17 cellular contexts compared by ENCODE assay signal in the genomic region with DNA sequence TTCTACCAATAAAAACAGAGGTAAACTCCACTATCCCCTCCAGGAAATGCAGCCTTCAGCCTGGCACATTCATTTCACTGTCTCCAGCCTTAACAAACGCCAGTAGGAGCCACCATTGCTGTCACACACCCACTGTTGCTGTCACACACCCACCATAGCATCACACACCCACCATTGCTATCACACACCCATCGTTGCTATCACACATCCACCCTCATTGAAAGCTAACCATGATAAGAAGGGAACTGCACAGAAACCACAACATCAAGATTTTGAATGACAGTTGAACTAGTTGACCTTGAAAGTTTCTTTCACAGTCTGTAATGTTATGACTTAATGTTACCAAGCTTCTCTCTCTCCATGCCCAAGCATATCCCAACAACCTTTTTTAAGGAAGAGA. TPM values are rescaled to one million over a fixed set of nuclear protein-coding genes. Genes with fewer than 3 reads are reported as not detected.
A peak's percentile ranks its signal among the peaks of the same experiment; 100 is the strongest.
DNase-seq lines count a peak whose midpoint lies in the region; ATAC-seq and TF ChIP-seq lines count a peak whose summit lies in the region.
"Had no signal": no experiment of that assay in that cellular context is flagged by ENCODE, and none has a peak within 500 bp of the region (broad histone marks: within the 10 kb centered on the region; RNA-seq: fewer than 3 reads in every experiment).

No MANE protein-coding gene starts in this region.

- no peaks in the 10 kb centered on the region for H3K27me3 ChIP-seq in stomach
- H3K27me3 ChIP-seq: BLaER1 treated with 17β-estradiol and CSF1 and Interleukin-3, amounts not matched to agents 10 nM and 100 nM; suprapubic skin had no signal

- no peak for TF ChIP-seq CTCF in stomach (IDR thresholded peaks at IDR 0.05)

- H3K4me3 ChIP-seq in stomach, result no peak overlapping the region
- H3K4me3 ChIP-seq: BLaER1 treated with 17β-estradiol and CSF1 and Interleukin-3, amounts not matched to agents 10 nM and 100 nM; SK-N-MC; skin epidermis; suprapubic skin had no signal

- no peaks in the 10 kb centered on the region for H3K4me1 ChIP-seq in stomach
- H3K4me1 ChIP-seq: BLaER1 treated with 17β-estradiol and CSF1 and Interleukin-3, amounts not matched to agents 10 nM and 100 nM; suprapubic skin had no signal

- no peak for DNase-seq in activated naive CD4-positive, alpha-beta T cell treated with anti-CD3 and anti-CD28 coated beads, Interleukin-2, amount 10 ng/mL, durations not matched to agents 7 days and 5 days
- DNase-seq in activated naive CD4-positive, alpha-beta T cell treated with anti-CD3 and anti-CD28 coated beads, Interleukin-2, amount 50 U/mL, for 16 hours, result no peak
- DNase-seq in T-helper 17 cell (no peak), erythroblast (lab: John Stamatoyannopoulos, UW) (peak; percentile 45 to 84), substantia nigra (lab: John Stamatoyannopoulos, UW) (no peak), stomach (no peak)
- no peak for DNase-seq in stimulated activated CD4-positive, alpha-beta T cell treated with anti-CD3 and anti-CD28 coated beads, Interleukin-15, amount 100 ng/mL, for 24 hours
- DNase-seq: activated B cell treated with CpG ODN at 0.5 μM for 24 hours; activated naive CD8-positive, alpha-beta T cell treated with anti-CD3 and anti-CD28 coated beads for 36 hours; mammary epithelial cell; NCI-H2081; NCI-H774; stimulated activated CD4-positive, alpha-beta T cell treated with anti-CD3 and anti-CD28 coated beads, Interleukin-1b, Interleukin-23, amount 100 ng/mL, for 48 hours had no signal

- no peaks in the 10 kb centered on the region for H3K9me3 ChIP-seq in T-helper 17 cell (ENCODE audit: control insufficient read depth, low read length, poor library complexity, severe bottlenecking)
- peaks cover 0 to 15% (median 7%) of the 10 kb centered on the region in 4 donors for H3K9me3 ChIP-seq in stomach
- H3K9me3 ChIP-seq: suprapubic skin had no signal

- peaks cover 62% of the 10 kb centered on the region for H3K36me3 Mint-ChIP-seq in activated naive CD4-positive, alpha-beta T cell treated with anti-CD3 and anti-CD28 coated beads, Interleukin-2, amount 10 ng/mL, durations not matched to agents 7 days and 5 days
- no peaks in the 10 kb centered on the region for H3K36me3 Mint-ChIP-seq in T-helper 17 cell (ENCODE audit: low read depth)

- intact Hi-C loops in stomach (cut with DNase I; ENCODE audit: low total_unique reads), result no loop called here

- H3K36me3 ChIP-seq in stomach, result peaks cover 0 to 4% (median 0%) of the 10 kb centered on the region in 4 donors

- no peak overlapping the region for H3K4me3 Mint-ChIP-seq in activated naive CD4-positive, alpha-beta T cell treated with anti-CD3 and anti-CD28 coated beads, Interleukin-2, amount 10 ng/mL, durations not matched to agents 7 days and 5 days
- no peak overlapping the region for H3K4me3 Mint-ChIP-seq in T-helper 17 cell
- H3K4me3 Mint-ChIP-seq: activated B cell treated with CpG ODN at 0.5 μM for 24 hours; activated naive CD8-positive, alpha-beta T cell treated with anti-CD3 and anti-CD28 coated beads for 36 hours had no signal

- CTCF ChIA-PET in activated naive CD4-positive, alpha-beta T cell treated with anti-CD3 and anti-CD28 coated beads, Interleukin-2, amount 10 ng/mL, durations not matched to agents 7 days and 5 days (lab: Charles Lee), result interaction anchor here (0.6 kb wide), 1 partner anchor 24 kb away, joined by 3 read pairs; no protein-coding TSS in a partner anchor

- peak overlapping the region; percentile 0 for H3K27ac Mint-ChIP-seq in activated naive CD4-positive, alpha-beta T cell treated with anti-CD3 and anti-CD28 coated beads, Interleukin-2, amount 10 ng/mL, durations not matched to agents 7 days and 5 days
- no peak overlapping the region for H3K27ac Mint-ChIP-seq in T-helper 17 cell
- H3K27ac Mint-ChIP-seq: activated B cell treated with CpG ODN at 0.5 μM for 24 hours; activated naive CD8-positive, alpha-beta T cell treated with anti-CD3 and anti-CD28 coated beads for 36 hours had no signal

- H3K9me3 Mint-ChIP-seq in activated naive CD4-positive, alpha-beta T cell treated with anti-CD3 and anti-CD28 coated beads, Interleukin-2, amount 10 ng/mL, durations not matched to agents 7 days and 5 days, result peaks cover 20% of the 10 kb centered on the region

- H3K27ac ChIP-seq in substantia nigra (ENCODE audit: low read depth, low read length, poor library complexity, severe bottlenecking), result no peak overlapping the region
- H3K27ac ChIP-seq in stomach, result no peak overlapping the region
- H3K27ac ChIP-seq: BLaER1 treated with 17β-estradiol and CSF1 and Interleukin-3, amounts not matched to agents 10 nM and 100 nM; SK-N-MC; skin epidermis; suprapubic skin had no signal

- WGBS in stomach, 5 donors, result 26 to 64% (median 50%) methylated on average over 2 of the region's 2 CpGs

- no peaks in the 10 kb centered on the region for H3K27me3 Mint-ChIP-seq in activated naive CD4-positive, alpha-beta T cell treated with anti-CD3 and anti-CD28 coated beads, Interleukin-2, amount 10 ng/mL, durations not matched to agents 7 days and 5 days
- no peaks in the 10 kb centered on the region for H3K27me3 Mint-ChIP-seq in T-helper 17 cell
- H3K27me3 Mint-ChIP-seq: activated B cell treated with CpG ODN at 0.5 μM for 24 hours; activated naive CD8-positive, alpha-beta T cell treated with anti-CD3 and anti-CD28 coated beads for 36 hours had no signal

- no peak for TF ChIP-seq EP300 in stomach (IDR thresholded peaks at IDR 0.05)

- H3K4me1 Mint-ChIP-seq in activated naive CD4-positive, alpha-beta T cell treated with anti-CD3 and anti-CD28 coated beads, Interleukin-2, amount 10 ng/mL, durations not matched to agents 7 days and 5 days, result peaks cover 3% of the 10 kb centered on the region
- peaks cover 2% of the 10 kb centered on the region for H3K4me1 Mint-ChIP-seq in T-helper 17 cell
- H3K4me1 Mint-ChIP-seq: activated naive CD8-positive, alpha-beta T cell treated with anti-CD3 and anti-CD28 coated beads for 36 hours had no signal

- ATAC-seq in T-helper 17 cell, result peak; percentile 25

- TF ChIP-seq POLR2A in erythroblast (IDR thresholded peaks at IDR 0.05; ENCODE audit: low read length) (no peak), stomach (IDR thresholded peaks at IDR 0.05) (no peak)

RNA-seq across cellular contexts. Expression of a gene that starts 38.1 kb away (rescaled TPM):
- total RNA-seq in T-helper 17 cell (1 to 10 TPM; 1.6 to 4.0 TPM), stomach (10 to 100 TPM in 1 of 5 donors, 1 to 10 TPM in 1, not detected in 3; 9.4 to 28.1 TPM)
- polyA plus RNA-seq in stomach, result 1 to 10 TPM; 1.4 to 3.2 (median 1.7) TPM

Comparison
In these comparisons a context has a peak if more than half of its experiments do, and no peak if none do; other contexts are left out.
1. DNase-seq: peak in erythroblast (2 of 2); none in activated naive CD4-positive, alpha-beta T cell treated with anti-CD3 and anti-CD28 coated beads, Interleukin-2, amount 10 ng/mL, durations not matched to agents 7 days and 5 days (single experiment), activated naive CD4-positive, alpha-beta T cell treated with anti-CD3 and anti-CD28 coated beads, Interleukin-2, amount 50 U/mL, for 16 hours (single experiment), T-helper 17 cell (0 of 3), stimulated activated CD4-positive, alpha-beta T cell treated with anti-CD3 and anti-CD28 coated beads, Interleukin-15, amount 100 ng/mL, for 24 hours (single experiment), substantia nigra (0 of 49) and stomach (single experiment).